Comparison of ENCODE assay signal across 1 cellular context in the genomic region with DNA sequence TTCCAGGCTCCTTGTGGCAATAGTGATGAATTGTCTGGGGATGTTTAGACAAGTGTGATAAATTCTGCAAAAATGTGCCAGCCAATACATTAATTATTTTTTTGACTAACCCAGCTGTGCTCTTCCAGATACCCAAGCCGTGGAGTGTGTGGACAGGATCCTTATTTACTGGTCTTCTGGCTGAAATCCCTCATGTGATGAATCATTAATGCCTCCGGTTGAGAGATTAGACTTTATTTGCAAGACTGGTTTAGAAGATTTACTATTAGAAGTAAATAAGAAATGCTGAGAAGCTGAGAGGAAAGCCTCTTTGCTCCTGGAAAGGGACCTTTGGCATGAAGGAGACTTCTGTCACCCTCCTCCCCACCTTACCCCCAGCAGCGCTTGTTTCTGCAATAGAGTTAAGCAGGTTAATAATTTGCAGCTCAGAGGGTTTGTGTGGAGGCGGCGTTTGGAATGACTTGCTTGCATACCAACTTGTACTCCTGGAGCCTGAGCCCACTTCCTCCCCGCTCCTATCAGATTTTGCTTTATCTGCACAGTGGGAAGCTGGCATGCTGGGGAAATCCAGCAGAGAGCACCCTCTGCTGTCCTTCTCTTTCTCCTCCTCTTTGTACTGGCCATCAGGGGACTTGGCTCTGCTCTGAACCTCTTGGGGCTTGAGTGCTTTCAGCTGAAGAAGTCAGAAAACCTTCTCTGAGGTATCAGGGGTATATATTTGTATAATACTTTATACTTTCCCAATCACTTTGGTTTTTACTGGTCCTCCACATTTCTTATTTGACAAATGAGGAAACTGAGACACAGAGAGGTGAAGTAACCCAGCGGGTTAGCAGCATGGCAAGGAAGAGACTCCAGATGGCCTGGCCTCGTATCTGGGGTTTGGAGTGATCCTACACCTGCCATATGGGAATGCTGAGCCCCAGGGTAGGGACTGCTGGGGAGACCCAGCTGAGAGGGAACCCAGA.
TF ChIP-seq lines count a peak whose summit lies in the region.

No MANE protein-coding gene starts in this region.

TF ChIP-seq in HepG2, 621 proteins besides CTCF, POLR2A, EP300 and RAD21 (continued from another document and continues in another):
- TF ChIP-seq, protein P1, sequence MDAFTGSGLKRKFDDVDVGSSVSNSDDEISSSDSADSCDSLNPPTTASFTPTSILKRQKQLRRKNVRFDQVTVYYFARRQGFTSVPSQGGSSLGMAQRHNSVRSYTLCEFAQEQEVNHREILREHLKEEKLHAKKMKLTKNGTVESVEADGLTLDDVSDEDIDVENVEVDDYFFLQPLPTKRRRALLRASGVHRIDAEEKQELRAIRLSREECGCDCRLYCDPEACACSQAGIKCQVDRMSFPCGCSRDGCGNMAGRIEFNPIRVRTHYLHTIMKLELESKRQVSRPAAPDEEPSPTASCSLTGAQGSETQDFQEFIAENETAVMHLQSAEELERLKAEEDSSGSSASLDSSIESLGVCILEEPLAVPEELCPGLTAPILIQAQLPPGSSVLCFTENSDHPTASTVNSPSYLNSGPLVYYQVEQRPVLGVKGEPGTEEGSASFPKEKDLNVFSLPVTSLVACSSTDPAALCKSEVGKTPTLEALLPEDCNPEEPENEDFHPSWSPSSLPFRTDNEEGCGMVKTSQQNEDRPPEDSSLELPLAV (CRISPR knock-in tag; conservative IDR thresholded peaks at IDR 0.05; ENCODE audit: low read depth): no peak
- TF ChIP-seq U2AF1 (optimal IDR thresholded peaks at IDR 0.05; ENCODE audit: low read depth, low read length) (no peak), ZNF460 (CRISPR knock-in tag; IDR thresholded peaks at IDR 0.05; ENCODE audit: borderline replicate concordance) (no peak), THAP11 (CRISPR knock-in tag; IDR thresholded peaks at IDR 0.05) (0 out of 2 replicates have a peak, but pooled peaks have one; percentile 61), ZNF562 (CRISPR knock-in tag; IDR thresholded peaks at IDR 0.05; ENCODE audit: borderline replicate concordance) (no peak), NFRKB (IDR thresholded peaks at IDR 0.05) (no peak), ZNF747 (CRISPR knock-in tag; IDR thresholded peaks at IDR 0.05; ENCODE audit: borderline replicate concordance) (no peak), NFYB (CRISPR knock-in tag; IDR thresholded peaks at IDR 0.05) (0 out of 2 replicates have a peak, but pooled peaks have one; percentile 10), NFE2L1 (CRISPR knock-in tag; IDR thresholded peaks at IDR 0.05; ENCODE audit: borderline replicate concordance) (no peak), SAP130 (CRISPR knock-in tag; IDR thresholded peaks at IDR 0.05; ENCODE audit: low read depth) (peak; percentile 71), TRIM24 (CRISPR knock-in tag; IDR thresholded peaks at IDR 0.05) (no peak), DMAP1 (CRISPR knock-in tag; IDR thresholded peaks at IDR 0.05) (no peak; the same call in 1 of the 2 replicates), ZNF577 (CRISPR knock-in tag; IDR thresholded peaks at IDR 0.05; ENCODE audit: borderline replicate concordance, low read depth) (no peak), CCDC6 (CRISPR knock-in tag; IDR thresholded peaks at IDR 0.05) (peak; percentile 45; the same call in 1 of the 2 replicates), ZNF564 (CRISPR knock-in tag; IDR thresholded peaks at IDR 0.05) (no peak), HOXA5 (CRISPR knock-in tag; IDR thresholded peaks at IDR 0.05) (peak; percentile 66; the same call in 1 of the 2 replicates), HNF4G (IDR thresholded peaks at IDR 0.05; ENCODE audit: borderline replicate concordance, low read depth, low read length) (no peak), HNF4G (CRISPR knock-in tag; IDR thresholded peaks at IDR 0.05; ENCODE audit: borderline replicate concordance, low read depth) (0 out of 2 replicates have a peak, but pooled peaks have one; percentile 14), ASH2L (IDR thresholded peaks at IDR 0.05; ENCODE audit: insufficient read length, low read depth, low read length) (no peak), TEAD2 (CRISPR knock-in tag; IDR thresholded peaks at IDR 0.05) (no peak), NFE2L2 (IDR thresholded peaks at IDR 0.05; ENCODE audit: low read length) (no peak), MAFG (CRISPR knock-in tag; IDR thresholded peaks at IDR 0.05) (no peak), ZNF263 (CRISPR knock-in tag; IDR thresholded peaks at IDR 0.05) (peak; percentile 93), MYC (CRISPR knock-in tag; IDR thresholded peaks at IDR 0.05; ENCODE audit: borderline replicate concordance) (no peak), ZNF235 (CRISPR knock-in tag; IDR thresholded peaks at IDR 0.05; ENCODE audit: borderline replicate concordance) (no peak), MEF2D (CRISPR knock-in tag; IDR thresholded peaks at IDR 0.05) (peak; percentile 70; the same call in 1 of the 2 replicates), ZNF775 (CRISPR knock-in tag; IDR thresholded peaks at IDR 0.05; ENCODE audit: borderline replicate concordance) (no peak), RORA (CRISPR knock-in tag; IDR thresholded peaks at IDR 0.05) (peak; percentile 40; the same call in 1 of the 2 replicates), SOX5 (CRISPR knock-in tag; IDR thresholded peaks at IDR 0.05; ENCODE audit: borderline replicate concordance) (0 out of 2 replicates have a peak, but pooled peaks have one; percentile 57), ZNF550 (CRISPR knock-in tag; IDR thresholded peaks at IDR 0.05; ENCODE audit: borderline replicate concordance) (no peak), JARID2 (CRISPR knock-in tag; IDR thresholded peaks at IDR 0.05; ENCODE audit: insufficient replicate concordance) (no peak), ZNF256 (CRISPR knock-in tag; conservative IDR thresholded peaks at IDR 0.05) (no peak), ZKSCAN1 (IDR thresholded peaks at IDR 0.05; ENCODE audit: low read length) (no peak), ZNF430 (CRISPR knock-in tag; IDR thresholded peaks at IDR 0.05) (no peak), AKAP8 (CRISPR knock-in tag; IDR thresholded peaks at IDR 0.05) (no peak), ZNF782 (CRISPR knock-in tag; IDR thresholded peaks at IDR 0.05; ENCODE audit: borderline replicate concordance) (no peak), CBFB (CRISPR knock-in tag; IDR thresholded peaks at IDR 0.05) (no peak), SP4 (CRISPR knock-in tag; IDR thresholded peaks at IDR 0.05) (no peak), RBAK (CRISPR knock-in tag; IDR thresholded peaks at IDR 0.05) (no peak)
- TF ChIP-seq, protein P2, sequence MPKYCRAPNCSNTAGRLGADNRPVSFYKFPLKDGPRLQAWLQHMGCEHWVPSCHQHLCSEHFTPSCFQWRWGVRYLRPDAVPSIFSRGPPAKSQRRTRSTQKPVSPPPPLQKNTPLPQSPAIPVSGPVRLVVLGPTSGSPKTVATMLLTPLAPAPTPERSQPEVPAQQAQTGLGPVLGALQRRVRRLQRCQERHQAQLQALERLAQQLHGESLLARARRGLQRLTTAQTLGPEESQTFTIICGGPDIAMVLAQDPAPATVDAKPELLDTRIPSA (CRISPR knock-in tag; IDR thresholded peaks at IDR 0.05; ENCODE audit: borderline replicate concordance): no peak
- TF ChIP-seq, protein P3, sequence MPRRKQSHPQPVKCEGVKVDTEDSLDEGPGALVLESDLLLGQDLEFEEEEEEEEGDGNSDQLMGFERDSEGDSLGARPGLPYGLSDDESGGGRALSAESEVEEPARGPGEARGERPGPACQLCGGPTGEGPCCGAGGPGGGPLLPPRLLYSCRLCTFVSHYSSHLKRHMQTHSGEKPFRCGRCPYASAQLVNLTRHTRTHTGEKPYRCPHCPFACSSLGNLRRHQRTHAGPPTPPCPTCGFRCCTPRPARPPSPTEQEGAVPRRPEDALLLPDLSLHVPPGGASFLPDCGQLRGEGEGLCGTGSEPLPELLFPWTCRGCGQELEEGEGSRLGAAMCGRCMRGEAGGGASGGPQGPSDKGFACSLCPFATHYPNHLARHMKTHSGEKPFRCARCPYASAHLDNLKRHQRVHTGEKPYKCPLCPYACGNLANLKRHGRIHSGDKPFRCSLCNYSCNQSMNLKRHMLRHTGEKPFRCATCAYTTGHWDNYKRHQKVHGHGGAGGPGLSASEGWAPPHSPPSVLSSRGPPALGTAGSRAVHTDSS (CRISPR knock-in tag; conservative IDR thresholded peaks at IDR 0.05): no peak
- TF ChIP-seq, protein P4, sequence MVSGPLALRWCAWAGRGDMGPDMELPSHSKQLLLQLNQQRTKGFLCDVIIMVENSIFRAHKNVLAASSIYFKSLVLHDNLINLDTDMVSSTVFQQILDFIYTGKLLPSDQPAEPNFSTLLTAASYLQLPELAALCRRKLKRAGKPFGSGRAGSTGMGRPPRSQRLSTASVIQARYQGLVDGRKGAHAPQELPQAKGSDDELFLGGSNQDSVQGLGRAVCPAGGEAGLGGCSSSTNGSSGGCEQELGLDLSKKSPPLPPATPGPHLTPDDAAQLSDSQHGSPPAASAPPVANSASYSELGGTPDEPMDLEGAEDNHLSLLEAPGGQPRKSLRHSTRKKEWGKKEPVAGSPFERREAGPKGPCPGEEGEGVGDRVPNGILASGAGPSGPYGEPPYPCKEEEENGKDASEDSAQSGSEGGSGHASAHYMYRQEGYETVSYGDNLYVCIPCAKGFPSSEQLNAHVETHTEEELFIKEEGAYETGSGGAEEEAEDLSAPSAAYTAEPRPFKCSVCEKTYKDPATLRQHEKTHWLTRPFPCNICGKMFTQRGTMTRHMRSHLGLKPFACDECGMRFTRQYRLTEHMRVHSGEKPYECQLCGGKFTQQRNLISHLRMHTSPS (CRISPR knock-in tag; IDR thresholded peaks at IDR 0.05; ENCODE audit: low read depth): no peak
- TF ChIP-seq, protein P5, sequence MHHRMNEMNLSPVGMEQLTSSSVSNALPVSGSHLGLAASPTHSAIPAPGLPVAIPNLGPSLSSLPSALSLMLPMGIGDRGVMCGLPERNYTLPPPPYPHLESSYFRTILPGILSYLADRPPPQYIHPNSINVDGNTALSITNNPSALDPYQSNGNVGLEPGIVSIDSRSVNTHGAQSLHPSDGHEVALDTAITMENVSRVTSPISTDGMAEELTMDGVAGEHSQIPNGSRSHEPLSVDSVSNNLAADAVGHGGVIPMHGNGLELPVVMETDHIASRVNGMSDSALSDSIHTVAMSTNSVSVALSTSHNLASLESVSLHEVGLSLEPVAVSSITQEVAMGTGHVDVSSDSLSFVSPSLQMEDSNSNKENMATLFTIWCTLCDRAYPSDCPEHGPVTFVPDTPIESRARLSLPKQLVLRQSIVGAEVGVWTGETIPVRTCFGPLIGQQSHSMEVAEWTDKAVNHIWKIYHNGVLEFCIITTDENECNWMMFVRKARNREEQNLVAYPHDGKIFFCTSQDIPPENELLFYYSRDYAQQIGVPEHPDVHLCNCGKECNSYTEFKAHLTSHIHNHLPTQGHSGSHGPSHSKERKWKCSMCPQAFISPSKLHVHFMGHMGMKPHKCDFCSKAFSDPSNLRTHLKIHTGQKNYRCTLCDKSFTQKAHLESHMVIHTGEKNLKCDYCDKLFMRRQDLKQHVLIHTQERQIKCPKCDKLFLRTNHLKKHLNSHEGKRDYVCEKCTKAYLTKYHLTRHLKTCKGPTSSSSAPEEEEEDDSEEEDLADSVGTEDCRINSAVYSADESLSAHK (CRISPR knock-in tag; IDR thresholded peaks at IDR 0.05; ENCODE audit: borderline replicate concordance): no peak
- TF ChIP-seq, protein P6, sequence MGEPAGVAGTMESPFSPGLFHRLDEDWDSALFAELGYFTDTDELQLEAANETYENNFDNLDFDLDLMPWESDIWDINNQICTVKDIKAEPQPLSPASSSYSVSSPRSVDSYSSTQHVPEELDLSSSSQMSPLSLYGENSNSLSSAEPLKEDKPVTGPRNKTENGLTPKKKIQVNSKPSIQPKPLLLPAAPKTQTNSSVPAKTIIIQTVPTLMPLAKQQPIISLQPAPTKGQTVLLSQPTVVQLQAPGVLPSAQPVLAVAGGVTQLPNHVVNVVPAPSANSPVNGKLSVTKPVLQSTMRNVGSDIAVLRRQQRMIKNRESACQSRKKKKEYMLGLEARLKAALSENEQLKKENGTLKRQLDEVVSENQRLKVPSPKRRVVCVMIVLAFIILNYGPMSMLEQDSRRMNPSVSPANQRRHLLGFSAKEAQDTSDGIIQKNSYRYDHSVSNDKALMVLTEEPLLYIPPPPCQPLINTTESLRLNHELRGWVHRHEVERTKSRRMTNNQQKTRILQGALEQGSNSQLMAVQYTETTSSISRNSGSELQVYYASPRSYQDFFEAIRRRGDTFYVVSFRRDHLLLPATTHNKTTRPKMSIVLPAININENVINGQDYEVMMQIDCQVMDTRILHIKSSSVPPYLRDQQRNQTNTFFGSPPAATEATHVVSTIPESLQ (CRISPR knock-in tag; conservative IDR thresholded peaks at IDR 0.05): no peak
- TF ChIP-seq, protein P7, sequence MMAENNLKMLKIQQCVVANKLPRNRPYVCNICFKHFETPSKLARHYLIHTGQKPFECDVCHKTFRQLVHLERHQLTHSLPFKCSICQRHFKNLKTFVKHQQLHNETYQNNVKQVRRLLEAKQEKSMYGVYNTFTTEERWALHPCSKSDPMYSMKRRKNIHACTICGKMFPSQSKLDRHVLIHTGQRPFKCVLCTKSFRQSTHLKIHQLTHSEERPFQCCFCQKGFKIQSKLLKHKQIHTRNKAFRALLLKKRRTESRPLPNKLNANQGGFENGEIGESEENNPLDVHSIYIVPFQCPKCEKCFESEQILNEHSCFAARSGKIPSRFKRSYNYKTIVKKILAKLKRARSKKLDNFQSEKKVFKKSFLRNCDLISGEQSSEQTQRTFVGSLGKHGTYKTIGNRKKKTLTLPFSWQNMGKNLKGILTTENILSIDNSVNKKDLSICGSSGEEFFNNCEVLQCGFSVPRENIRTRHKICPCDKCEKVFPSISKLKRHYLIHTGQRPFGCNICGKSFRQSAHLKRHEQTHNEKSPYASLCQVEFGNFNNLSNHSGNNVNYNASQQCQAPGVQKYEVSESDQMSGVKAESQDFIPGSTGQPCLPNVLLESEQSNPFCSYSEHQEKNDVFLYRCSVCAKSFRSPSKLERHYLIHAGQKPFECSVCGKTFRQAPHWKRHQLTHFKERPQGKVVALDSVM (CRISPR knock-in tag; IDR thresholded peaks at IDR 0.05): peak; percentile 39
- TF ChIP-seq, protein P8, sequence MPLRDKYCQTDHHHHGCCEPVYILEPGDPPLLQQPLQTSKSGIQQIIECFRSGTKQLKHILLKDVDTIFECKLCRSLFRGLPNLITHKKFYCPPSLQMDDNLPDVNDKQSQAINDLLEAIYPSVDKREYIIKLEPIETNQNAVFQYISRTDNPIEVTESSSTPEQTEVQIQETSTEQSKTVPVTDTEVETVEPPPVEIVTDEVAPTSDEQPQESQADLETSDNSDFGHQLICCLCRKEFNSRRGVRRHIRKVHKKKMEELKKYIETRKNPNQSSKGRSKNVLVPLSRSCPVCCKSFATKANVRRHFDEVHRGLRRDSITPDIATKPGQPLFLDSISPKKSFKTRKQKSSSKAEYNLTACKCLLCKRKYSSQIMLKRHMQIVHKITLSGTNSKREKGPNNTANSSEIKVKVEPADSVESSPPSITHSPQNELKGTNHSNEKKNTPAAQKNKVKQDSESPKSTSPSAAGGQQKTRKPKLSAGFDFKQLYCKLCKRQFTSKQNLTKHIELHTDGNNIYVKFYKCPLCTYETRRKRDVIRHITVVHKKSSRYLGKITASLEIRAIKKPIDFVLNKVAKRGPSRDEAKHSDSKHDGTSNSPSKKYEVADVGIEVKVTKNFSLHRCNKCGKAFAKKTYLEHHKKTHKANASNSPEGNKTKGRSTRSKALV (CRISPR knock-in tag; IDR thresholded peaks at IDR 0.05): no peak
- TF ChIP-seq, protein P9, sequence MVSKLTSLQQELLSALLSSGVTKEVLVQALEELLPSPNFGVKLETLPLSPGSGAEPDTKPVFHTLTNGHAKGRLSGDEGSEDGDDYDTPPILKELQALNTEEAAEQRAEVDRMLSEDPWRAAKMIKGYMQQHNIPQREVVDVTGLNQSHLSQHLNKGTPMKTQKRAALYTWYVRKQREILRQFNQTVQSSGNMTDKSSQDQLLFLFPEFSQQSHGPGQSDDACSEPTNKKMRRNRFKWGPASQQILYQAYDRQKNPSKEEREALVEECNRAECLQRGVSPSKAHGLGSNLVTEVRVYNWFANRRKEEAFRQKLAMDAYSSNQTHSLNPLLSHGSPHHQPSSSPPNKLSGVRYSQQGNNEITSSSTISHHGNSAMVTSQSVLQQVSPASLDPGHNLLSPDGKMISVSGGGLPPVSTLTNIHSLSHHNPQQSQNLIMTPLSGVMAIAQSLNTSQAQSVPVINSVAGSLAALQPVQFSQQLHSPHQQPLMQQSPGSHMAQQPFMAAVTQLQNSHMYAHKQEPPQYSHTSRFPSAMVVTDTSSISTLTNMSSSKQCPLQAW (CRISPR knock-in tag; IDR thresholded peaks at IDR 0.05): peak; percentile 99
